34 cellular contexts compared by ENCODE assay signal in the genomic region with DNA sequence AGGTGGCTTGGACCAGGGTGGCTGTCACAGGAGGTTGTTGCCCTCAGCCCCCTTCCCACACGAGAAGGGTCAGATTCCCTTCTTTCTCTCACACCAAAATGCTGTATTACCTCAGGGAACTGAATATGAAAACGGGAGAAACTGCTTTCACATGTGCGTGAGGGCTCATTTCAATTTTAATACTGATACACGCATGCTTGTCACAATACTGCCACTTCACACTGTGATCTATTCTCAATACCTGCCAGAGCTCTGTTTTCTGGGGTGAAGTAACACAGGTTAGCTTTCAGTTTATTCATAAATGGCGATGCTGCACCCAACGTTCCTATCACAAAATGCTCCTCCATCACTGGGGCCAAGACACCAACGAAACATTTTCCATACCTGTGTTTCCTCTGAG.
"Had no signal": no experiment of that assay in that cellular context is flagged by ENCODE, and none has a peak within 500 bp of the region (broad histone marks: within the 10 kb centered on the region; RNA-seq: fewer than 3 reads in every experiment).

No MANE protein-coding gene starts in this region.

- DNase-seq: activated CD4-positive, alpha-beta memory T cell treated with anti-CD3 and anti-CD28 coated beads for 36 hours; activated CD4-positive, alpha-beta T cell treated with anti-CD3 and anti-CD28 coated beads for 1 hour; activated CD4-positive, alpha-beta T cell treated with anti-CD3 and anti-CD28 coated beads for 4 hours; activated CD8-positive, alpha-beta memory T cell treated with anti-CD3 and anti-CD28 coated beads, Interleukin-2, amount 10 ng/mL, durations not matched to agents 7 days and 5 days; activated CD8-positive, alpha-beta memory T cell treated with anti-CD3 and anti-CD28 coated beads, Interleukin-2, amount 50 U/mL, for 4 hours; activated CD8-positive, alpha-beta T cell treated with anti-CD3 and anti-CD28 coated beads, Interleukin-2, amount 10 ng/mL, durations not matched to agents 7 days and 5 days; activated effector memory CD4-positive, alpha-beta T cell treated with anti-CD3 and anti-CD28 coated beads, Interleukin-2, amount 50 U/mL, for 16 hours; activated naive CD4-positive, alpha-beta T cell treated with anti-CD3 and anti-CD28 coated beads for 36 hours; activated naive CD8-positive, alpha-beta T cell treated with anti-CD3 and anti-CD28 coated beads for 36 hours; activated naive CD8-positive, alpha-beta T cell treated with anti-CD3 and anti-CD28 coated beads, Interleukin-2, amount 50 U/mL, for 24 hours; activated T-cell treated with anti-CD3 and anti-CD28 coated beads, Interleukin-2, amount 50 U/mL, for 1 hour; activated T-cell treated with anti-CD3 and anti-CD28 coated beads, Interleukin-2, amount 50 U/mL, for 48 hours; adrenal gland; amygdala; central memory CD4-positive, alpha-beta T cell; cerebellar nuclear complex; colonic mucosa; effector CD4-positive, alpha-beta T cell; effector memory CD8-positive, alpha-beta T cell; esophagus squamous epithelium; foreskin melanocyte; heart right ventricle; T-helper 2 cell had no signal

- H3K4me3 Mint-ChIP-seq: activated CD4-positive, alpha-beta memory T cell treated with anti-CD3 and anti-CD28 coated beads for 36 hours; activated CD8-positive, alpha-beta memory T cell treated with anti-CD3 and anti-CD28 coated beads, Interleukin-2, amount 10 ng/mL, durations not matched to agents 7 days and 5 days; activated CD8-positive, alpha-beta T cell treated with anti-CD3 and anti-CD28 coated beads, Interleukin-2, amount 10 ng/mL, durations not matched to agents 7 days and 5 days; activated naive CD4-positive, alpha-beta T cell treated with anti-CD3 and anti-CD28 coated beads for 36 hours; activated naive CD4-positive, alpha-beta T cell treated with anti-CD3 and anti-CD28 coated beads, Interleukin-2, amount 50 U/mL, for 24 hours; activated naive CD8-positive, alpha-beta T cell treated with anti-CD3 and anti-CD28 coated beads for 36 hours; activated naive CD8-positive, alpha-beta T cell treated with anti-CD3 and anti-CD28 coated beads, Interleukin-2, amount 50 U/mL, for 24 hours; activated T-helper 1 cell treated with anti-CD3 and anti-CD28 coated beads, Interleukin-12 subunit alpha, Interleukin-12 subunit beta, Interleukin-2, Interleukin-4 antibody, amounts not matched to agents 30 ng/mL and 10 ng/mL and 1 ng/mL, durations not matched to agents 14 hours and 24 hours and 36 hours; brain; dendritic cell treated with granulocyte-macrophage colony-stimulating factor and Interleukin-4, amounts not matched to agents 40 ng/mL and 50 ng/mL, for 4 days; effector memory CD8-positive, alpha-beta T cell had no signal

- H3K27me3 Mint-ChIP-seq: activated CD4-positive, alpha-beta memory T cell treated with anti-CD3 and anti-CD28 coated beads for 36 hours; activated CD8-positive, alpha-beta memory T cell treated with anti-CD3 and anti-CD28 coated beads, Interleukin-2, amount 10 ng/mL, durations not matched to agents 7 days and 5 days; activated naive CD4-positive, alpha-beta T cell treated with anti-CD3 and anti-CD28 coated beads, Interleukin-2, amount 50 U/mL, for 24 hours; activated naive CD8-positive, alpha-beta T cell treated with anti-CD3 and anti-CD28 coated beads for 36 hours; activated naive CD8-positive, alpha-beta T cell treated with anti-CD3 and anti-CD28 coated beads, Interleukin-2, amount 50 U/mL, for 24 hours; brain; dendritic cell treated with granulocyte-macrophage colony-stimulating factor and Interleukin-4, amounts not matched to agents 40 ng/mL and 50 ng/mL, for 4 days had no signal

- ATAC-seq: activated CD8-positive, alpha-beta memory T cell treated with anti-CD3 and anti-CD28 coated beads, Interleukin-2, amount 10 ng/mL, durations not matched to agents 7 days and 5 days; activated CD8-positive, alpha-beta T cell treated with anti-CD3 and anti-CD28 coated beads, Interleukin-2, amount 10 ng/mL, durations not matched to agents 7 days and 5 days; activated naive CD8-positive, alpha-beta T cell treated with anti-CD3 and anti-CD28 coated beads, Interleukin-2, amount 50 U/mL, for 24 hours; effector memory CD8-positive, alpha-beta T cell; gastroesophageal sphincter; heart right ventricle had no signal

- H3K4me1 ChIP-seq: ascending aorta, breast epithelium, colonic mucosa, esophagus squamous epithelium had no signal

- H3K27ac ChIP-seq: adrenal gland, ascending aorta, breast epithelium, cardiac muscle cell, colonic mucosa, epithelial cell of prostate, esophagus squamous epithelium, gastroesophageal sphincter had no signal

- H3K4me3 ChIP-seq: adrenal gland, ascending aorta, breast epithelium, cardiac muscle cell, colonic mucosa, esophagus squamous epithelium, gastroesophageal sphincter, heart right ventricle had no signal

- H3K36me3 Mint-ChIP-seq: activated CD8-positive, alpha-beta memory T cell treated with anti-CD3 and anti-CD28 coated beads, Interleukin-2, amount 10 ng/mL, durations not matched to agents 7 days and 5 days had no signal

- FAIRE-seq: endothelial cell of umbilical vein had no signal

- H3K27me3 ChIP-seq: adrenal gland, ascending aorta, breast epithelium, cardiac muscle cell, colonic mucosa, esophagus squamous epithelium, gastroesophageal sphincter, heart right ventricle had no signal

- H3K27ac Mint-ChIP-seq: activated CD4-positive, alpha-beta memory T cell treated with anti-CD3 and anti-CD28 coated beads for 36 hours; activated CD8-positive, alpha-beta memory T cell treated with anti-CD3 and anti-CD28 coated beads, Interleukin-2, amount 10 ng/mL, durations not matched to agents 7 days and 5 days; activated CD8-positive, alpha-beta T cell treated with anti-CD3 and anti-CD28 coated beads, Interleukin-2, amount 10 ng/mL, durations not matched to agents 7 days and 5 days; activated naive CD4-positive, alpha-beta T cell treated with anti-CD3 and anti-CD28 coated beads for 36 hours; activated naive CD4-positive, alpha-beta T cell treated with anti-CD3 and anti-CD28 coated beads, Interleukin-2, amount 50 U/mL, for 24 hours; activated naive CD8-positive, alpha-beta T cell treated with anti-CD3 and anti-CD28 coated beads for 36 hours; activated naive CD8-positive, alpha-beta T cell treated with anti-CD3 and anti-CD28 coated beads, Interleukin-2, amount 50 U/mL, for 24 hours; activated T-helper 1 cell treated with anti-CD3 and anti-CD28 coated beads, Interleukin-12 subunit alpha, Interleukin-12 subunit beta, Interleukin-2, Interleukin-4 antibody, amounts not matched to agents 30 ng/mL and 10 ng/mL and 1 ng/mL, durations not matched to agents 14 hours and 24 hours and 36 hours; activated T-helper 2 cell treated with anti-CD3 and anti-CD28 coated beads, Interferon-gamma antibody, Interleukin-2, Interleukin-4, amounts not matched to agents 10 μg/mL and 5 μg/mL and 100 μg/mL, durations not matched to agents 14 hours and 24 hours and 36 hours; dendritic cell treated with granulocyte-macrophage colony-stimulating factor and Interleukin-4, amounts not matched to agents 40 ng/mL and 50 ng/mL, for 4 days; effector memory CD8-positive, alpha-beta T cell had no signal

- H3K4me1 Mint-ChIP-seq: activated CD8-positive, alpha-beta memory T cell treated with anti-CD3 and anti-CD28 coated beads, Interleukin-2, amount 10 ng/mL, durations not matched to agents 7 days and 5 days; activated naive CD4-positive, alpha-beta T cell treated with anti-CD3 and anti-CD28 coated beads, Interleukin-2, amount 50 U/mL, for 24 hours; activated naive CD8-positive, alpha-beta T cell treated with anti-CD3 and anti-CD28 coated beads for 36 hours; activated naive CD8-positive, alpha-beta T cell treated with anti-CD3 and anti-CD28 coated beads, Interleukin-2, amount 50 U/mL, for 24 hours had no signal

- H3K9me3 ChIP-seq: adrenal gland, ascending aorta, breast epithelium, colonic mucosa, esophagus squamous epithelium, gastroesophageal sphincter, heart right ventricle had no signal

- H3K36me3 ChIP-seq: adrenal gland, breast epithelium, cardiac muscle cell, colonic mucosa had no signal

- H3K9me3 Mint-ChIP-seq: activated CD4-positive, alpha-beta memory T cell treated with anti-CD3 and anti-CD28 coated beads for 36 hours; activated naive CD4-positive, alpha-beta T cell treated with anti-CD3 and anti-CD28 coated beads for 36 hours; activated naive CD4-positive, alpha-beta T cell treated with anti-CD3 and anti-CD28 coated beads, Interleukin-2, amount 50 U/mL, for 24 hours; activated naive CD8-positive, alpha-beta T cell treated with anti-CD3 and anti-CD28 coated beads for 36 hours; activated naive CD8-positive, alpha-beta T cell treated with anti-CD3 and anti-CD28 coated beads, Interleukin-2, amount 50 U/mL, for 24 hours; activated T-helper 1 cell treated with anti-CD3 and anti-CD28 coated beads, Interleukin-12 subunit alpha, Interleukin-12 subunit beta, Interleukin-2, Interleukin-4 antibody, amounts not matched to agents 30 ng/mL and 10 ng/mL and 1 ng/mL, durations not matched to agents 14 hours and 24 hours and 36 hours; activated T-helper 2 cell treated with anti-CD3 and anti-CD28 coated beads, Interferon-gamma antibody, Interleukin-2, Interleukin-4, amounts not matched to agents 10 μg/mL and 5 μg/mL and 100 μg/mL, durations not matched to agents 14 hours and 24 hours and 36 hours; brain; dendritic cell treated with granulocyte-macrophage colony-stimulating factor and Interleukin-4, amounts not matched to agents 40 ng/mL and 50 ng/mL, for 4 days had no signal
